1 cellular context compared by ENCODE assay signal in genomic region chr16:50595854-50596253, GRCh38.
TF ChIP-seq lines count a peak whose summit lies in the region.

No MANE protein-coding gene starts in this region.

TF ChIP-seq in H1, 55 proteins besides CTCF, POLR2A, EP300 and RAD21:
- TF ChIP-seq E2F6 (IDR thresholded peaks at IDR 0.05) (no peak), SP4 (IDR thresholded peaks at IDR 0.05; ENCODE audit: low read length) (no peak), TAF7 (optimal IDR thresholded peaks at IDR 0.05; ENCODE audit: borderline replicate concordance, low read depth, low read length) (no peak)
